ENCODE assay signal across 10 cellular contexts in genomic region chr21:44710756-44711326, GRCh38. TPM values are rescaled to one million over a fixed set of nuclear protein-coding genes. Genes with fewer than 3 reads are reported as not detected.
A peak's percentile ranks its signal among the peaks of the same experiment; 100 is the strongest.
DNase-seq lines count a peak whose midpoint lies in the region; ATAC-seq and TF ChIP-seq lines count a peak whose summit lies in the region.
"Had no signal": no experiment of that assay in that cellular context is flagged by ENCODE, and none has a peak within 500 bp of the region (broad histone marks: within the 10 kb centered on the region; RNA-seq: fewer than 3 reads in every experiment).

No MANE protein-coding gene starts in this region.

- H3K4me1 ChIP-seq in smooth muscle cell (ENCODE audit: low read depth) (peaks cover 41% of the 10 kb centered on the region), esophagus squamous epithelium (peaks cover 0 to 39% (median 13%) of the 10 kb centered on the region in 3 donors)

- no peaks in the 10 kb centered on the region for H3K79me2 ChIP-seq in smooth muscle cell (ENCODE audit: low read depth)

- no peak for TF ChIP-seq CTCF in smooth muscle cell (IDR thresholded peaks at IDR 0.05; ENCODE audit: borderline replicate concordance, insufficient read depth, poor library complexity, severe bottlenecking)
- no peak for TF ChIP-seq CTCF in esophagus squamous epithelium (IDR thresholded peaks at IDR 0.05)

- peak overlapping the region; percentile 33 for H3K4me2 ChIP-seq in smooth muscle cell

- no peak overlapping the region for H3K27ac ChIP-seq in epithelial cell of prostate
- no peak overlapping the region for H3K27ac ChIP-seq in smooth muscle cell (ENCODE audit: low read depth)
- no peak overlapping the region for H3K27ac ChIP-seq in esophagus squamous epithelium

- intact Hi-C loops in esophagus squamous epithelium (cut with DNase I), result no loop called here

- peaks cover 42% of the 10 kb centered on the region for H3K4me1 Mint-ChIP-seq in activated naive CD8-positive, alpha-beta T cell (ENCODE audit: low read depth)
- peaks cover 20% of the 10 kb centered on the region for H3K4me1 Mint-ChIP-seq in activated naive CD8-positive, alpha-beta T cell treated with anti-CD3 and anti-CD28 coated beads, Interleukin-2, amount 50 U/mL, for 24 hours

- H4K20me1 ChIP-seq in smooth muscle cell (ENCODE audit: low read depth), result no peaks in the 10 kb centered on the region

- no peaks in the 10 kb centered on the region for H3F3A ChIP-seq in smooth muscle cell (ENCODE audit: low read depth)

- H3K9ac ChIP-seq in smooth muscle cell (ENCODE audit: low read depth), result no peak overlapping the region

- H3K36me3 ChIP-seq in smooth muscle cell (ENCODE audit: low read depth) (no peaks in the 10 kb centered on the region), esophagus squamous epithelium (no peaks in the 10 kb centered on the region)

- ATAC-seq in activated naive CD8-positive, alpha-beta T cell treated with anti-CD3 and anti-CD28 coated beads, Interleukin-2, amount 50 U/mL, for 24 hours, result no peak
- ATAC-seq in GM21367 (IDR thresholded peaks at IDR 0.05; ENCODE audit: unreplicated experiment) (no peak), HG02642 (IDR thresholded peaks at IDR 0.05; ENCODE audit: poor library complexity, unreplicated experiment) (no peak)

- H2AFZ ChIP-seq in smooth muscle cell (ENCODE audit: low read depth), result no peak overlapping the region

- no peaks in the 10 kb centered on the region for H3K9me3 ChIP-seq in smooth muscle cell (replicated peaks; ENCODE audit: low read depth)
- H3K9me3 ChIP-seq in esophagus squamous epithelium, result peaks cover 0 to 7% (median 5%) of the 10 kb centered on the region in 3 donors

- H3K27ac Mint-ChIP-seq in activated naive CD8-positive, alpha-beta T cell, result no peak overlapping the region
- H3K27ac Mint-ChIP-seq in activated naive CD8-positive, alpha-beta T cell treated with anti-CD3 and anti-CD28 coated beads, Interleukin-2, amount 50 U/mL, for 24 hours, result no peak overlapping the region

- WGBS in smooth muscle cell (ENCODE audit: low lambda C conversion rate), result 3% methylated on average over 19 of the region's 20 CpGs
- WGBS in esophagus squamous epithelium, 2 donors, result 4 to 14% methylated on average over 9 to 13 of the region's 20 CpGs

- TF ChIP-seq POLR2A in esophagus squamous epithelium (IDR thresholded peaks at IDR 0.05), result no peak

- DNase-seq in activated naive CD8-positive, alpha-beta T cell treated with anti-CD3 and anti-CD28 coated beads, Interleukin-2, amount 50 U/mL, for 24 hours, result no peak
- peak; percentile 96 for DNase-seq in NCI-H510A (lab: John Stamatoyannopoulos, UW)
- DNase-seq in epithelial cell of prostate (ENCODE audit: low read depth, low spot score), result peak; percentile 5
- DNase-seq in smooth muscle cell (lab: John Stamatoyannopoulos, UW; ENCODE audit: unreplicated experiment), result no peak
- no peak for DNase-seq in esophagus squamous epithelium (lab: John Stamatoyannopoulos, UW)
- DNase-seq: HCEC 1CT had no signal

- H3K4me3 ChIP-seq in smooth muscle cell (no peak overlapping the region), esophagus squamous epithelium (no peak overlapping the region)

- peaks cover 47% of the 10 kb centered on the region for H3K27me3 Mint-ChIP-seq in activated naive CD8-positive, alpha-beta T cell
- peaks cover 82% of the 10 kb centered on the region for H3K27me3 Mint-ChIP-seq in activated naive CD8-positive, alpha-beta T cell treated with anti-CD3 and anti-CD28 coated beads, Interleukin-2, amount 50 U/mL, for 24 hours

- H3K27me3 ChIP-seq in smooth muscle cell (ENCODE audit: low read depth) (peaks cover 100% of the 10 kb centered on the region), esophagus squamous epithelium (peaks cover 9 to 100% (median 41%) of the 10 kb centered on the region in 4 donors)

- peak overlapping the region; percentile 76 for H3K4me3 Mint-ChIP-seq in activated naive CD8-positive, alpha-beta T cell
- no peak overlapping the region for H3K4me3 Mint-ChIP-seq in activated naive CD8-positive, alpha-beta T cell treated with anti-CD3 and anti-CD28 coated beads, Interleukin-2, amount 50 U/mL, for 24 hours

- H3K36me3 Mint-ChIP-seq in activated naive CD8-positive, alpha-beta T cell, result no peaks in the 10 kb centered on the region
- H3K36me3 Mint-ChIP-seq in activated naive CD8-positive, alpha-beta T cell treated with anti-CD3 and anti-CD28 coated beads, Interleukin-2, amount 50 U/mL, for 24 hours (ENCODE audit: low read depth), result peaks cover 1% of the 10 kb centered on the region

- H3K9me3 Mint-ChIP-seq in activated naive CD8-positive, alpha-beta T cell (ENCODE audit: low read depth), result no peaks in the 10 kb centered on the region
- peaks cover 2% of the 10 kb centered on the region for H3K9me3 Mint-ChIP-seq in activated naive CD8-positive, alpha-beta T cell treated with anti-CD3 and anti-CD28 coated beads, Interleukin-2, amount 50 U/mL, for 24 hours

RNA-seq across cellular contexts. Expression of gene TSPEAR, which starts 0.5 kb away (rescaled TPM):
- not detected in 2 replicates for total RNA-seq in smooth muscle cell
- polyA plus RNA-seq in smooth muscle cell, result 0.71 and 1.7 TPM in 2 replicates
- total RNA-seq in esophagus squamous epithelium, result not detected
- total RNA-seq: HT1080 had no signal

RNA-seq across cellular contexts. Expression of gene KRTAP10-12, which starts 13.9 kb away (rescaled TPM):
- total RNA-seq in smooth muscle cell (not detected in 2 replicates), esophagus squamous epithelium (not detected)
- polyA plus RNA-seq in smooth muscle cell, result not detected in 2 replicates
- total RNA-seq: HT1080 had no signal

RNA-seq across cellular contexts. Expression of gene KRTAP12-1, which starts 28.9 kb away (rescaled TPM):
- not detected in 2 replicates for total RNA-seq in smooth muscle cell
- not detected in 2 replicates for polyA plus RNA-seq in smooth muscle cell
- not detected for total RNA-seq in esophagus squamous epithelium
- total RNA-seq: HT1080 had no signal

RNA-seq across cellular contexts. Expression of gene KRTAP12-2, which starts 44.1 kb away (rescaled TPM):
- not detected in 2 replicates for total RNA-seq in smooth muscle cell
- polyA plus RNA-seq in smooth muscle cell, result not detected in 2 replicates
- total RNA-seq in esophagus squamous epithelium, result not detected
- total RNA-seq: HT1080 had no signal

RNA-seq across cellular contexts. Expression of gene KRTAP12-3, which starts 53.1 kb away (rescaled TPM):
- not detected in 2 replicates for total RNA-seq in smooth muscle cell
- not detected in 2 replicates for polyA plus RNA-seq in smooth muscle cell
- not detected for total RNA-seq in esophagus squamous epithelium
- total RNA-seq: HT1080 had no signal

Comparison
In these comparisons a context has a peak if more than half of its experiments do, and no peak if none do; other contexts are left out.
1. DNase-seq: peak in NCI-H510A (single experiment) and epithelial cell of prostate (single experiment); none in activated naive CD8-positive, alpha-beta T cell treated with anti-CD3 and anti-CD28 coated beads, Interleukin-2, amount 50 U/mL, for 24 hours (single experiment), smooth muscle cell (single experiment) and esophagus squamous epithelium (single experiment).